9 cellular contexts compared by ENCODE assay signal in genomic region chr12:90090929-90091651, GRCh38.
DNase-seq lines count a peak whose midpoint lies in the region; ATAC-seq and TF ChIP-seq lines count a peak whose summit lies in the region.
"Had no signal": no experiment of that assay in that cellular context is flagged by ENCODE, and none has a peak within 500 bp of the region (broad histone marks: within the 10 kb centered on the region; RNA-seq: fewer than 3 reads in every experiment).

No MANE protein-coding gene starts in this region.

- no peaks in the 10 kb centered on the region for H3K36me3 ChIP-seq in uterus
- H3K36me3 ChIP-seq: pancreas had no signal

- no peaks in the 10 kb centered on the region for H3K9me3 ChIP-seq in uterus
- H3K9me3 ChIP-seq: pancreas had no signal

- H3K27ac ChIP-seq in foreskin keratinocyte (peak overlapping the region; percentile 87), uterus (no peak overlapping the region)
- H3K27ac ChIP-seq: pancreas had no signal

- DNase-seq in activated CD4-positive, alpha-beta T cell treated with anti-CD3 and anti-CD28 coated beads for 48 hours = peak; percentile 19
- no peak for DNase-seq in activated CD4-positive, alpha-beta T cell treated with anti-CD3 and anti-CD28 coated beads, Interleukin-2, amount 50 U/mL, for 4 hours
- DNase-seq in RPMI7951 (ENCODE audit: low read depth) (peak; percentile 98), foreskin keratinocyte (peak; percentile 98 to 99), NCI-H2029 treated with DMSO at 0.1 percent for 48 hours (lab: John Stamatoyannopoulos, UW) (no peak), uterus (no peak)
- DNase-seq in stimulated activated CD8-positive, alpha-beta memory T cell treated with anti-CD3 and anti-CD28 coated beads, Interleukin-4, amount 100 ng/mL, for 48 hours = peak; percentile 35
- DNase-seq: pancreas had no signal

- TF ChIP-seq CTCF in foreskin keratinocyte (conservative IDR thresholded peaks at IDR 0.05) (no peak), uterus (IDR thresholded peaks at IDR 0.05) (no peak)

- no peak overlapping the region for H3K4me3 ChIP-seq in uterus
- H3K4me3 ChIP-seq: pancreas had no signal

- H3K27me3 ChIP-seq in foreskin keratinocyte (no peaks in the 10 kb centered on the region), uterus (no peaks in the 10 kb centered on the region)
- H3K27me3 ChIP-seq: pancreas had no signal

- intact Hi-C loops in uterus (cut with DNase I; ENCODE audit: low total_unique reads) = no loop called here

- TF ChIP-seq POLR2A in uterus (IDR thresholded peaks at IDR 0.05) = no peak

- ATAC-seq in foreskin keratinocyte = peak; percentile 97
- no peak for ATAC-seq in GM21723 (IDR thresholded peaks at IDR 0.05; ENCODE audit: unreplicated experiment)

- H3K4me1 ChIP-seq in foreskin keratinocyte = peaks cover 11% of the 10 kb centered on the region
- peaks cover 0 to 3% of the 10 kb centered on the region in 2 donors for H3K4me1 ChIP-seq in uterus
- H3K4me1 ChIP-seq: pancreas had no signal

Comparison
In these comparisons a context has a peak if more than half of its experiments do, and no peak if none do; other contexts are left out.
1. DNase-seq: peak in activated CD4-positive, alpha-beta T cell treated with anti-CD3 and anti-CD28 coated beads for 48 hours (single experiment), RPMI7951 (single experiment), foreskin keratinocyte (2 of 2) and stimulated activated CD8-positive, alpha-beta memory T cell treated with anti-CD3 and anti-CD28 coated beads, Interleukin-4, amount 100 ng/mL, for 48 hours (single experiment); none in activated CD4-positive, alpha-beta T cell treated with anti-CD3 and anti-CD28 coated beads, Interleukin-2, amount 50 U/mL, for 4 hours (0 of 2), NCI-H2029 treated with DMSO at 0.1 percent for 48 hours (single experiment) and uterus (0 of 2).